In the genomic region with DNA sequence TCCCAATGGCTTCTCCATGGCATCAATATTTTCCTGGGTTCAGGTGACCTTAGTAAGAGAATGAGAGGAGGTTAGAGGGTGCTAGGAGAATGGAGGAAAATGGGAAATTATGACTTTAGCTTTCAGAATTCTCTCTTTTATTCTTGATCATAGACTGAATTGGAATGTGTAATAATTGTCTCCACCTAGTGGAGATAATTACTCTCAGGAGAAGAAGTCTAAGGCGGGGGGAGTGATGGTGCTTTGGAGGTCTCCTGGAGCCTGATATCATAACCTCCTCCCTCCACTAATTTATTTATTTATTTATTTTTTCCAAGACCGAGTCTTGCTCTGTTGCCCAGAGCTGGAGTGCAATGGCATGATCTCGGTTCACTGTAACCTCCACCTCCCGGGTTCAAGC, we compare ENCODE assay signal across 15 cellular contexts.
DNase-seq lines count a peak whose midpoint lies in the region; ATAC-seq and TF ChIP-seq lines count a peak whose summit lies in the region.
"Had no signal": no experiment of that assay in that cellular context is flagged by ENCODE, and none has a peak within 500 bp of the region (broad histone marks: within the 10 kb centered on the region; RNA-seq: fewer than 3 reads in every experiment).

No MANE protein-coding gene starts in this region.

- no peak overlapping the region for H3K4me3 Mint-ChIP-seq in CD4-positive, alpha-beta memory T cell
- H3K4me3 Mint-ChIP-seq: activated CD4-positive, alpha-beta memory T cell treated with anti-CD3 and anti-CD28 coated beads for 36 hours had no signal

- H3K36me3 Mint-ChIP-seq in CD4-positive, alpha-beta memory T cell, result no peaks in the 10 kb centered on the region
- H3K36me3 Mint-ChIP-seq: activated CD4-positive, alpha-beta memory T cell treated with anti-CD3 and anti-CD28 coated beads for 36 hours had no signal

- POLR2A ChIA-PET in CD4-positive, alpha-beta memory T cell (lab: Charles Lee; ENCODE audit: partially characterized antibody), result no interaction called here

- H3K4me1 ChIP-seq in fibroblast of lung (ENCODE audit: control insufficient read depth, extremely low read depth, insufficient read depth, low read length), result no peaks in the 10 kb centered on the region
- H3K4me1 ChIP-seq in CD4-positive, alpha-beta memory T cell (ENCODE audit: insufficient read depth, low read length), result no peaks in the 10 kb centered on the region
- H3K4me1 ChIP-seq: colonic mucosa, stomach had no signal

- H3K27me3 ChIP-seq in fibroblast of lung (ENCODE audit: control insufficient read depth, insufficient read depth, low read length), result no peaks in the 10 kb centered on the region
- no peaks in the 10 kb centered on the region for H3K27me3 ChIP-seq in CD4-positive, alpha-beta memory T cell (ENCODE audit: insufficient read depth, low read length)
- H3K27me3 ChIP-seq: colonic mucosa, stomach had no signal

- DNase-seq in ELR (ENCODE audit: low read depth), result peak; percentile 38
- DNase-seq in fibroblast of lung (ENCODE audit: low read depth in 2 of 2), result peak; percentile 5 to 8
- DNase-seq in DMS114 treated with DMSO at 0.1 percent for 48 hours (lab: John Stamatoyannopoulos, UW; ENCODE audit: unreplicated experiment), result no peak
- DNase-seq in NCI-H69 (lab: John Stamatoyannopoulos, UW), result no peak
- no peak for DNase-seq in CD4-positive, alpha-beta memory T cell
- DNase-seq: activated CD4-positive, alpha-beta memory T cell treated with anti-CD3 and anti-CD28 coated beads for 36 hours; colonic mucosa; MG63; NCI-H1694; OCI-M1; posterior cingulate gyrus; stomach had no signal

- ATAC-seq in HG03045 (IDR thresholded peaks at IDR 0.05; ENCODE audit: unreplicated experiment), result no peak

- no peaks in the 10 kb centered on the region for H4K20me1 ChIP-seq in fibroblast of lung (ENCODE audit: control insufficient read depth, extremely low read depth, insufficient read depth, low read length)

- H3K27me3 Mint-ChIP-seq in CD4-positive, alpha-beta memory T cell, result no peaks in the 10 kb centered on the region
- H3K27me3 Mint-ChIP-seq: activated CD4-positive, alpha-beta memory T cell treated with anti-CD3 and anti-CD28 coated beads for 36 hours had no signal

- CTCF ChIA-PET in CD4-positive, alpha-beta memory T cell (lab: Charles Lee; ENCODE audit: partially characterized antibody), result no interaction called here

- no peaks in the 10 kb centered on the region for H3K4me1 Mint-ChIP-seq in CD4-positive, alpha-beta memory T cell

- H3K36me3 ChIP-seq in fibroblast of lung (ENCODE audit: control insufficient read depth, insufficient read depth, low read length), result no peaks in the 10 kb centered on the region
- H3K36me3 ChIP-seq in CD4-positive, alpha-beta memory T cell (ENCODE audit: insufficient read depth, low read length), result no peaks in the 10 kb centered on the region
- H3K36me3 ChIP-seq: colonic mucosa, MG63, stomach had no signal

- H3K27ac Mint-ChIP-seq in CD4-positive, alpha-beta memory T cell, result no peak overlapping the region
- H3K27ac Mint-ChIP-seq: activated CD4-positive, alpha-beta memory T cell treated with anti-CD3 and anti-CD28 coated beads for 36 hours had no signal

- no peak overlapping the region for H3K4me3 ChIP-seq in fibroblast of lung (replicated peaks in 1 of 4; ENCODE audit: control extremely low read depth in 1 of 4, insufficient read depth in 1 of 4, low read depth in 3 of 4, low read length in 4 of 4)
- no peak overlapping the region for H3K4me3 ChIP-seq in CD4-positive, alpha-beta memory T cell (ENCODE audit: low read length in 2 of 2)
- H3K4me3 ChIP-seq: colonic mucosa, MG63, stomach had no signal

- TF ChIP-seq CTCF in 22Rv1 (IDR thresholded peaks at IDR 0.05), result peak; percentile 23
- peak; percentile 37 for TF ChIP-seq CTCF in VCaP (conservative IDR thresholded peaks at IDR 0.05)
- TF ChIP-seq CTCF in fibroblast of lung (conservative IDR thresholded peaks at IDR 0.05 in 1 of 2, IDR thresholded peaks at IDR 0.05 in 1 of 2; ENCODE audit: low read depth in 1 of 2, low read length in 2 of 2), result no peak

- intact Hi-C loops in CD4-positive, alpha-beta memory T cell (cut with micrococcal nuclease), result no loop called here

- no peak overlapping the region for H3K4me2 ChIP-seq in fibroblast of lung (ENCODE audit: extremely low read depth, insufficient read depth, low read length)

- no peak overlapping the region for H2AFZ ChIP-seq in fibroblast of lung (ENCODE audit: low read length)

- no peak overlapping the region for H3K9ac ChIP-seq in fibroblast of lung (ENCODE audit: insufficient read depth, low read length)

- no peaks in the 10 kb centered on the region for H3K9me3 ChIP-seq in fibroblast of lung (ENCODE audit: control insufficient read depth, insufficient read depth, low read depth, low read length)
- H3K9me3 ChIP-seq in CD4-positive, alpha-beta memory T cell (ENCODE audit: control insufficient read depth in 1 of 2, low read length in 2 of 2), result no peaks in the 10 kb centered on the region
- H3K9me3 ChIP-seq: colonic mucosa, MG63, stomach had no signal

- no peak overlapping the region for H3K27ac ChIP-seq in 22Rv1
- no peak overlapping the region for H3K27ac ChIP-seq in VCaP
- no peak overlapping the region for H3K27ac ChIP-seq in fibroblast of lung (ENCODE audit: insufficient read depth, low read length)
- H3K27ac ChIP-seq in CD4-positive, alpha-beta memory T cell (ENCODE audit: low read depth, low read length), result no peak overlapping the region
- H3K27ac ChIP-seq: colonic mucosa, stomach had no signal

- no peaks in the 10 kb centered on the region for H3K79me2 ChIP-seq in fibroblast of lung (ENCODE audit: control insufficient read depth, insufficient read depth, low read length)

- peaks cover 0 to 4% (median 0%) of the 10 kb centered on the region in 8 donors for H3K9me3 Mint-ChIP-seq in CD4-positive, alpha-beta memory T cell
- H3K9me3 Mint-ChIP-seq: activated CD4-positive, alpha-beta memory T cell treated with anti-CD3 and anti-CD28 coated beads for 36 hours had no signal

Comparison
In these comparisons a context has a peak if more than half of its experiments do, and no peak if none do; other contexts are left out.
1. CTCF ChIP-seq: peak in 22Rv1 (single experiment) and VCaP (single experiment); none in fibroblast of lung (0 of 2).
2. DNase-seq: peak in ELR (single experiment) and fibroblast of lung (2 of 2); none in DMS114 treated with DMSO at 0.1 percent for 48 hours (single experiment), NCI-H69 (single experiment) and CD4-positive, alpha-beta memory T cell (0 of 5).